In the genomic region with DNA sequence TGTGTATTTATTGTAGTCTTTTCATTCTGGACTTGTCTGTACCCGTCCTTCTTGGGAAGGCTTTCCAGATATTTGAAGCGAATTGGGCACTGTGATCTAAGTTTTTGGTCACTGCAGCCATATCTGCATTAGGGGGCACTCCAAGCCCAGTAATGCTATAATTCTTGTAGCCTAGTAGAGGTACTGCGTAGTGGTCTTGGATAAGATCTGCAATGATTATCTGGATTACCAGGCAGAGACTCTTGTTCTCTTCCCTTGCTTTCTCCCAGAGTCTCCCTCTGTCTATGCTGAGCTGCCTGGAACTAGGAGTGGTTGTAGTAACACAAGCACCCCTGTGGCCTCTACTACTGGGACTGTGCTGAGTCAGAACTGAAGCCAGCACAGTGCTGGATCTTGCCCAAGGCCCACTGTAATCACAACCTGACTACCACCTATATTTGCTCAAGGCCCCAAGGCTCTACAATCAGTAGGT, we compare ENCODE assay signal across 1 cellular context.
TF ChIP-seq lines count a peak whose summit lies in the region.

No MANE protein-coding gene starts in this region.

TF ChIP-seq in neural cell, 6 proteins besides CTCF, POLR2A, EP300 and RAD21 (continued from another document):
- TF ChIP-seq, protein P1, sequence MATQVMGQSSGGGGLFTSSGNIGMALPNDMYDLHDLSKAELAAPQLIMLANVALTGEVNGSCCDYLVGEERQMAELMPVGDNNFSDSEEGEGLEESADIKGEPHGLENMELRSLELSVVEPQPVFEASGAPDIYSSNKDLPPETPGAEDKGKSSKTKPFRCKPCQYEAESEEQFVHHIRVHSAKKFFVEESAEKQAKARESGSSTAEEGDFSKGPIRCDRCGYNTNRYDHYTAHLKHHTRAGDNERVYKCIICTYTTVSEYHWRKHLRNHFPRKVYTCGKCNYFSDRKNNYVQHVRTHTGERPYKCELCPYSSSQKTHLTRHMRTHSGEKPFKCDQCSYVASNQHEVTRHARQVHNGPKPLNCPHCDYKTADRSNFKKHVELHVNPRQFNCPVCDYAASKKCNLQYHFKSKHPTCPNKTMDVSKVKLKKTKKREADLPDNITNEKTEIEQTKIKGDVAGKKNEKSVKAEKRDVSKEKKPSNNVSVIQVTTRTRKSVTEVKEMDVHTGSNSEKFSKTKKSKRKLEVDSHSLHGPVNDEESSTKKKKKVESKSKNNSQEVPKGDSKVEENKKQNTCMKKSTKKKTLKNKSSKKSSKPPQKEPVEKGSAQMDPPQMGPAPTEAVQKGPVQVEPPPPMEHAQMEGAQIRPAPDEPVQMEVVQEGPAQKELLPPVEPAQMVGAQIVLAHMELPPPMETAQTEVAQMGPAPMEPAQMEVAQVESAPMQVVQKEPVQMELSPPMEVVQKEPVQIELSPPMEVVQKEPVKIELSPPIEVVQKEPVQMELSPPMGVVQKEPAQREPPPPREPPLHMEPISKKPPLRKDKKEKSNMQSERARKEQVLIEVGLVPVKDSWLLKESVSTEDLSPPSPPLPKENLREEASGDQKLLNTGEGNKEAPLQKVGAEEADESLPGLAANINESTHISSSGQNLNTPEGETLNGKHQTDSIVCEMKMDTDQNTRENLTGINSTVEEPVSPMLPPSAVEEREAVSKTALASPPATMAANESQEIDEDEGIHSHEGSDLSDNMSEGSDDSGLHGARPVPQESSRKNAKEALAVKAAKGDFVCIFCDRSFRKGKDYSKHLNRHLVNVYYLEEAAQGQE (IDR thresholded peaks at IDR 0.05; ENCODE audit: borderline replicate concordance): no peak
